ENCODE assay signal across 8 cellular contexts in genomic region chr1:103514920-103515503, GRCh38. TPM values are rescaled to one million over a fixed set of nuclear protein-coding genes. Genes with fewer than 3 reads are reported as not detected.
DNase-seq lines count a peak whose midpoint lies in the region; ATAC-seq, FAIRE-seq and TF ChIP-seq lines count a peak whose summit lies in the region.

No MANE protein-coding gene starts in this region.

- BruUV-seq in K562 (replicated peaks; lab: Mats Ljungman, UMichigan): no TSS peak

- H3K9me1 ChIP-seq in K562 (ENCODE audit: control insufficient read depth, insufficient read depth, low read length): no peaks in the 10 kb centered on the region

- intact Hi-C loops in K562 (cut with micrococcal nuclease) (loop anchor here (10.0 kb wide), 1 partner anchor 410 kb away; the partner anchor contains the start of gene COL11A1), transverse colon (cut with DNase I; ENCODE audit: low total_unique reads) (loop anchor here (10.0 kb wide), 1 partner anchor 410 kb away; the partner anchor contains the start of gene COL11A1)

- DNase-seq in NCI-H1436 (lab: John Stamatoyannopoulos, UW): peak; percentile 16
- no peak for DNase-seq in NCI-H1436 treated with DMSO at 0.1 percent for 48 hours (lab: John Stamatoyannopoulos, UW)
- DNase-seq in NCI-H748 (lab: John Stamatoyannopoulos, UW; ENCODE audit: unreplicated experiment): peak; percentile 48
- DNase-seq in K562 (ENCODE audit: extremely low read depth in 1 of 4, low spot score in 3 of 4): peak; percentile 13 to 48 (median 18)
- DNase-seq in kidney tubule cell (ENCODE audit: low spot score): peak; percentile 57
- DNase-seq in transverse colon: no peak

- H4K20me1 ChIP-seq in K562 (replicated peaks; ENCODE audit: control insufficient read depth, insufficient read depth, low read length): no peaks in the 10 kb centered on the region

- in situ Hi-C loops in K562 (cut with MboI) (no loop called here), transverse colon (cut with MboI; ENCODE audit: low pct_ligation_motif_present in 1 of 4, low pct_unique_long_range_greater_than_20kb in 1 of 4, low sequenced_read_pairs in 3 of 4) (loop anchor here in 1 of 4 donors (10.0 kb wide), 1 partner anchor 410 kb away; the partner anchor contains the start of gene COL11A1)

- no peak for TF ChIP-seq POLR2A in K562 (conservative IDR thresholded peaks at IDR 0.05)
- TF ChIP-seq POLR2A in transverse colon (IDR thresholded peaks at IDR 0.05): no peak

- no peak overlapping the region for H3K4me2 ChIP-seq in K562 (ENCODE audit: insufficient read depth, low read length)

- no peaks in the 10 kb centered on the region for H3K36me3 ChIP-seq in K562 (ENCODE audit: control insufficient read depth, insufficient read depth, low read length)
- H3K36me3 ChIP-seq in transverse colon: no peaks in the 10 kb centered on the region

- no peak overlapping the region for H3K4me3 ChIP-seq in K562
- H3K4me3 ChIP-seq in transverse colon: no peak overlapping the region

- peak; percentile 49 for FAIRE-seq in K562 (lab: Jason Lieb, UNC)

- H3K27ac ChIP-seq in K562 (ENCODE audit: extremely low read depth, low read depth, low read length) (no peak overlapping the region), transverse colon (no peak overlapping the region)

- H3K9ac ChIP-seq in K562 (ENCODE audit: insufficient read depth in 1 of 2, low read depth in 2 of 2, low read length in 2 of 2): no peak overlapping the region

- WGBS in K562 (ENCODE audit: insufficient coverage, low coverage, missing lambda C conversion rate): 0% methylated on average over 1 of the region's 1 CpG
- WGBS in transverse colon (ENCODE audit: low coverage in 1 of 2), 2 donors: 27 to 32% methylated on average over 1 of the region's 1 CpG

- no peak overlapping the region for H2AFZ ChIP-seq in K562 (ENCODE audit: low read depth, low read length)

- H3K79me2 ChIP-seq in K562 (ENCODE audit: control insufficient read depth, insufficient read depth, low read length): no peaks in the 10 kb centered on the region

- CTCF ChIA-PET in K562 (lab: Yijun Ruan, JAX; ENCODE audit: low intra/inter-chr PET ratio): interaction anchor here (0.8 kb wide), 1 partner anchor 114 kb away, joined by 3 read pairs; no protein-coding TSS in a partner anchor

- TF ChIP-seq CTCF in K562 (IDR thresholded peaks at IDR 0.05 in 2 of 3, conservative IDR thresholded peaks at IDR 0.05 in 1 of 3; ENCODE audit: insufficient read depth in 2 of 3, low read depth in 1 of 3, low read length in 3 of 3) (peak; percentile 35 to 68 (median 51); a peak in 5 of 6 replicates), transverse colon (IDR thresholded peaks at IDR 0.05) (peak; percentile 57 to 68 (median 63))

- no peaks in the 10 kb centered on the region for H3K4me1 ChIP-seq in K562 (replicated peaks in 1 of 2; ENCODE audit: control insufficient read depth in 2 of 2, insufficient read depth in 2 of 2, low read length in 2 of 2)
- no peaks in the 10 kb centered on the region for H3K4me1 ChIP-seq in transverse colon

- no peak for TF ChIP-seq EP300 in K562 (IDR thresholded peaks at IDR 0.05; ENCODE audit: low read length)
- no peak for TF ChIP-seq EP300 in transverse colon (IDR thresholded peaks at IDR 0.05; ENCODE audit: low read depth)

- POLR2A ChIA-PET in K562 (lab: Yijun Ruan, JAX): no interaction called here

- peak; percentile 67 to 72 for TF ChIP-seq RAD21 in K562 (CRISPR knock-in tag; conservative IDR thresholded peaks at IDR 0.05 in 1 of 2, IDR thresholded peaks at IDR 0.05 in 1 of 2)

- H3K9me3 ChIP-seq in K562 (replicated peaks; ENCODE audit: control insufficient read depth, insufficient read depth, low read depth, low read length) (no peaks in the 10 kb centered on the region), transverse colon (no peaks in the 10 kb centered on the region)

- peak; percentile 63 for ATAC-seq in GM19467 (IDR thresholded peaks at IDR 0.05; ENCODE audit: unreplicated experiment)
- peak; percentile 65 for ATAC-seq in HG03432 (IDR thresholded peaks at IDR 0.05; ENCODE audit: unreplicated experiment)
- ATAC-seq in K562: peak; percentile 73

- H3K27me3 ChIP-seq in K562 (ENCODE audit: control insufficient read depth in 2 of 2, insufficient read depth in 2 of 2, low read length in 2 of 2) (no peaks in the 10 kb centered on the region), transverse colon (no peaks in the 10 kb centered on the region)

TF ChIP-seq in K562, 482 proteins besides CTCF, POLR2A, EP300 and RAD21:
- TF ChIP-seq CREM (IDR thresholded peaks at IDR 0.05; ENCODE audit: low read depth) (no peak), SMC3 (conservative IDR thresholded peaks at IDR 0.05; ENCODE audit: insufficient read depth, low read depth, low read length) (peak; percentile 47; the same call in 1 of the 2 replicates)
- TF ChIP-seq, protein P1, sequence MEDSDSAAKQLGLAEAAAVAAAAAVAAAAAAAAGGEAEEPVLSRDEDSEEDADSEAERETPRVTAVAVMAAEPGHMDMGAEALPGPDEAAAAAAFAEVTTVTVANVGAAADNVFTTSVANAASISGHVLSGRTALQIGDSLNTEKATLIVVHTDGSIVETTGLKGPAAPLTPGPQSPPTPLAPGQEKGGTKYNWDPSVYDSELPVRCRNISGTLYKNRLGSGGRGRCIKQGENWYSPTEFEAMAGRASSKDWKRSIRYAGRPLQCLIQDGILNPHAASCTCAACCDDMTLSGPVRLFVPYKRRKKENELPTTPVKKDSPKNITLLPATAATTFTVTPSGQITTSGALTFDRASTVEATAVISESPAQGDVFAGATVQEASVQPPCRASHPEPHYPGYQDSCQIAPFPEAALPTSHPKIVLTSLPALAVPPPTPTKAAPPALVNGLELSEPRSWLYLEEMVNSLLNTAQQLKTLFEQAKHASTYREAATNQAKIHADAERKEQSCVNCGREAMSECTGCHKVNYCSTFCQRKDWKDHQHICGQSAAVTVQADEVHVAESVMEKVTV (CRISPR knock-in tag; IDR thresholded peaks at IDR 0.05): peak; percentile 43; the same call in 1 of the 2 replicates

RNA-seq across cellular contexts. Expression of gene RNPC3, which starts 10.5 kb away (rescaled TPM):
- 32.0 and 83.1 TPM in 2 replicates for total RNA-seq in K562 (2011; cell fraction: chromatin; rRNA removed; ENCODE audit: low replicate concordance)
- total RNA-seq in K562 (2011; cell fraction: nucleolus; rRNA removed): 18.7 and 24.6 TPM in 2 replicates
- total RNA-seq in K562 (2011; cell fraction: nucleoplasm; rRNA removed): 39.9 and 41.9 TPM in 2 replicates
- total RNA-seq in K562 (2014; rRNA removed): 5.4 and 6.4 TPM in 2 replicates
- total RNA-seq in K562 (2014; rRNA removed; fragmentation: Illumina TruSeq; extraction: Trizol): 17.1 and 18.0 TPM in 2 replicates
- total RNA-seq in K562 (2015; rRNA removed; fragmentation: Illumina TruSeq; extraction: Trizol): 15.6 and 18.6 TPM in 2 replicates
- total RNA-seq in K562 (2021): 11.7 and 12.7 TPM in 2 replicates
- 31.4 and 49.3 TPM in 2 replicates for polyA plus RNA-seq in K562 (2011; rRNA removed)
- polyA plus RNA-seq in K562 (2011; cell fraction: cytosol; rRNA removed): 10.9 and 19.4 TPM in 2 replicates
- polyA plus RNA-seq in K562 (2011; cell fraction: nucleus; rRNA removed): 91.2 and 108 TPM in 2 replicates
- 11.8 and 22.7 TPM in 2 replicates for polyA plus RNA-seq in K562 (2012)
- 16.7 and 28.5 TPM in 2 replicates for polyA plus RNA-seq in K562 (2014; fragmentation: Illumina TruSeq; extraction: Trizol)
- 10 to 100 TPM; 14.9 to 16.3 TPM for polyA plus RNA-seq in K562 (2014; fragmentation: Nextera tagmentation; extraction: Ambion mirVana)
- polyA plus RNA-seq in K562 (2014; rRNA removed): 25.0 and 25.4 TPM in 2 replicates
- 27.3 and 33.0 TPM in 2 replicates for polyA minus RNA-seq in K562 (2011; rRNA and poly(A)+ RNA removed)
- polyA minus RNA-seq in K562 (2011; cell fraction: cytosol; rRNA and poly(A)+ RNA removed): 5.0 and 6.5 TPM in 2 replicates
- 45.5 and 62.3 TPM in 2 replicates for polyA minus RNA-seq in K562 (2011; cell fraction: nucleus; rRNA and poly(A)+ RNA removed)
- 100 to 1,000 TPM in 1 of 4 donors, 10 to 100 TPM in 3; 40.4 to 172 (median 70.6) TPM for total RNA-seq in transverse colon

RNA-seq across cellular contexts. Expression of gene AMY2B, which starts 56.4 kb away (rescaled TPM):
- total RNA-seq in K562 (2011; cell fraction: chromatin; rRNA removed; ENCODE audit: low replicate concordance): 1.4 and 1.8 TPM in 2 replicates
- total RNA-seq in K562 (2011; cell fraction: nucleolus; rRNA removed): 1.3 and 1.7 TPM in 2 replicates
- 2.9 and 9.9 TPM in 2 replicates for total RNA-seq in K562 (2011; cell fraction: nucleoplasm; rRNA removed)
- 0.20 and 1.2 TPM in 2 replicates for total RNA-seq in K562 (2014; rRNA removed)
- total RNA-seq in K562 (2014; rRNA removed; fragmentation: Illumina TruSeq; extraction: Trizol): 0.38 and 0.58 TPM in 2 replicates
- total RNA-seq in K562 (2015; rRNA removed; fragmentation: Illumina TruSeq; extraction: Trizol): 0.38 and 0.47 TPM in 2 replicates
- 0.33 and 0.60 TPM in 2 replicates for total RNA-seq in K562 (2021)
- 0.56 and 1.8 TPM in 2 replicates for polyA plus RNA-seq in K562 (2011; rRNA removed)
- 0.18 and 0.56 TPM in 2 replicates for polyA plus RNA-seq in K562 (2011; cell fraction: cytosol; rRNA removed)
- polyA plus RNA-seq in K562 (2011; cell fraction: nucleus; rRNA removed): 2.5 and 4.9 TPM in 2 replicates
- polyA plus RNA-seq in K562 (2012): 0.35 and 1.8 TPM in 2 replicates
- 0.19 and 0.22 TPM in 2 replicates for polyA plus RNA-seq in K562 (2014; fragmentation: Illumina TruSeq; extraction: Trizol)
- polyA plus RNA-seq in K562 (2014; fragmentation: Nextera tagmentation; extraction: Ambion mirVana): under 1 TPM; 0.31 to 0.49 TPM
- 1.6 and 2.0 TPM in 2 replicates for polyA plus RNA-seq in K562 (2014; rRNA removed)
- polyA minus RNA-seq in K562 (2011; rRNA and poly(A)+ RNA removed): 0.66 TPM in 1 of 2 replicates, not detected in the other
- polyA minus RNA-seq in K562 (2011; cell fraction: cytosol; rRNA and poly(A)+ RNA removed): not detected in 2 replicates
- polyA minus RNA-seq in K562 (2011; cell fraction: nucleus; rRNA and poly(A)+ RNA removed): 1.3 and 1.9 TPM in 2 replicates
- total RNA-seq in transverse colon: 10 to 100 TPM; 11.1 to 34.3 (median 21.1) TPM

Comparison
In these comparisons a context has a peak if more than half of its experiments do, and no peak if none do; other contexts are left out.
1. DNase-seq: peak in NCI-H1436 (single experiment), NCI-H748 (single experiment), K562 (4 of 4) and kidney tubule cell (single experiment); none in NCI-H1436 treated with DMSO at 0.1 percent for 48 hours (single experiment) and transverse colon (single experiment).
2. Peak in every context shown above with its lines, with median percentiles within 50 percentile points of each other: ATAC-seq.